In genomic region chrX:11757397-11757728, GRCh38 we compare ENCODE assay signal across 8 cellular contexts. TPM values are rescaled to one million over a fixed set of nuclear protein-coding genes. Genes with fewer than 3 reads are reported as not detected.
DNase-seq lines count a peak whose midpoint lies in the region; ATAC-seq and TF ChIP-seq lines count a peak whose summit lies in the region.

No MANE protein-coding gene starts in this region.

- H3K27me3 ChIP-seq in endocrine pancreas (ENCODE audit: control insufficient read depth, insufficient read depth, low read length): no peaks in the 10 kb centered on the region

- peaks cover 5% of the 10 kb centered on the region for H3K4me1 Mint-ChIP-seq in osteocyte (ENCODE audit: unreplicated experiment)

- no peak overlapping the region for H3K27ac Mint-ChIP-seq in osteocyte (ENCODE audit: unreplicated experiment)

- in situ Hi-C loops in G401 (cut with HindIII; ENCODE audit: low sequenced_read_pairs): no loop called here

- no peaks in the 10 kb centered on the region for H3K4me1 ChIP-seq in endocrine pancreas (ENCODE audit: control insufficient read depth, insufficient read depth, low read length)

- peak overlapping the region; percentile 66 for H3K9ac ChIP-seq in endocrine pancreas (ENCODE audit: control insufficient read depth, insufficient read depth, low read length)

- H3K4me3 ChIP-seq in NB4 (ENCODE audit: low read depth, low read length): peak overlapping the region; percentile 40
- no peak overlapping the region for H3K4me3 ChIP-seq in endocrine pancreas (ENCODE audit: control insufficient read depth, insufficient read depth, low read length)

- TF ChIP-seq POLR2A in NB4 (IDR thresholded peaks at IDR 0.05; ENCODE audit: extremely low read depth, insufficient read length): no peak

- ATAC-seq in GM21723 (IDR thresholded peaks at IDR 0.05; ENCODE audit: unreplicated experiment): no peak

- no peaks in the 10 kb centered on the region for H3K9me3 Mint-ChIP-seq in osteocyte (ENCODE audit: unreplicated experiment)

- peaks cover 2% of the 10 kb centered on the region for H3K36me3 Mint-ChIP-seq in osteocyte (ENCODE audit: unreplicated experiment)

- H3K4me3 Mint-ChIP-seq in osteocyte (ENCODE audit: unreplicated experiment): peak overlapping the region; percentile 65

- peaks cover 3% of the 10 kb centered on the region for H3K27me3 Mint-ChIP-seq in osteocyte (ENCODE audit: unreplicated experiment)

- DNase-seq in G401 (ENCODE audit: low spot score) (peak; percentile 43), NB4 (ENCODE audit: low read depth) (no peak), osteocyte (ENCODE audit: extremely low spot score, unreplicated experiment) (no peak), kidney glomerular epithelial cell (lab: John Stamatoyannopoulos, UW) (no peak), RKO (ENCODE audit: low spot score) (no peak), glomerular visceral epithelial cell (ENCODE audit: extremely low spot score) (no peak)

- TF ChIP-seq CTCF in NB4 (IDR thresholded peaks at IDR 0.05; ENCODE audit: low read depth, low read length): no peak
- TF ChIP-seq CTCF in osteocyte (IDR thresholded peaks at IDR 0.05): no peak

- H3K36me3 ChIP-seq in endocrine pancreas (ENCODE audit: control insufficient read depth, insufficient read depth, low read length): no peaks in the 10 kb centered on the region

- no peaks in the 10 kb centered on the region for H3K9me3 ChIP-seq in endocrine pancreas (ENCODE audit: control insufficient read depth, low read length)

RNA-seq across cellular contexts. Expression of gene MSL3, which starts 0.7 kb away (rescaled TPM):
- total RNA-seq in G401 (2014; rRNA removed; shearing (Covaris generic)): 23.8 and 27.0 TPM in 2 replicates
- total RNA-seq in osteocyte: 25.5 and 27.8 TPM in 2 replicates
